Comparison of ENCODE assay signal across 15 cellular contexts in the genomic region with DNA sequence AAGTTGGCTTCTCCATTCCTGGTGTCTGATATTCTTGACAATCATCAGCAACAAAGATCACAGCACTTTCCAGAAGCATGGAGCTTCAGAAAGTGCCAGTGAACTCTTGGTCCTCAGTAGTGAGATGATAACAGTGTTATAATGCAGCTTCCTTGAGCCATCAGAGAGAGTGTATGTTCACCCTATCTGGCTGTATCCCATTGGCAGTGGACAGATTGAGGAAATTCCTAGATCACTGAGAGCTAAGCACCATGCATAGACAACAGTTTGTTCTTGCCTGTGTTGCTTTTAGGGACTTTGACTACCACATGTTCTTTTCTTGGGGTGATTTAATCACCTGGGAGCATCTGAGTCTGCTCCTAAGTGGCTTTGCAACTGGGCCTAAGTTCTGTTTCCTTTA.
"Had no signal": no experiment of that assay in that cellular context is flagged by ENCODE, and none has a peak within 500 bp of the region (broad histone marks: within the 10 kb centered on the region; RNA-seq: fewer than 3 reads in every experiment).

No MANE protein-coding gene starts in this region.

- DNase-seq: activated CD4-positive, alpha-beta T cell treated with anti-CD3 and anti-CD28 coated beads for 36 hours; activated effector memory CD4-positive, alpha-beta T cell treated with Interleukin-2 at 50 U/mL for 16 hours; amygdala; islet precursor cell; left lung; mesenchymal stem cell; nephron progenitor cell; sigmoid colon; stimulated activated CD4-positive, alpha-beta T cell treated with anti-CD3 and anti-CD28 coated beads, Interleukin-12 subunit alpha, Interleukin-12 subunit beta, amount 100 ng/mL, for 4 hours; stimulated activated naive CD4-positive, alpha-beta T cell treated with Interleukin-2 at 50 U/mL for 16 hours; T1000; upper lobe of left lung had no signal

- H3K9me3 Mint-ChIP-seq: activated naive CD4-positive, alpha-beta T cell treated with anti-CD3 and anti-CD28 coated beads, Interleukin-2, amount 50 U/mL, for 24 hours; nephron progenitor cell had no signal

- H3K27ac Mint-ChIP-seq: activated CD4-positive, alpha-beta T cell treated with anti-CD3 and anti-CD28 coated beads for 36 hours; activated naive CD4-positive, alpha-beta T cell treated with anti-CD3 and anti-CD28 coated beads, Interleukin-2, amount 50 U/mL, for 24 hours; nephron progenitor cell had no signal

- H3K27me3 Mint-ChIP-seq: activated CD4-positive, alpha-beta T cell treated with anti-CD3 and anti-CD28 coated beads for 36 hours; activated naive CD4-positive, alpha-beta T cell treated with anti-CD3 and anti-CD28 coated beads, Interleukin-2, amount 50 U/mL, for 24 hours had no signal

- H3K4me1 Mint-ChIP-seq: activated naive CD4-positive, alpha-beta T cell treated with anti-CD3 and anti-CD28 coated beads, Interleukin-2, amount 50 U/mL, for 24 hours; nephron progenitor cell had no signal

- H3K4me3 Mint-ChIP-seq: activated CD4-positive, alpha-beta T cell treated with anti-CD3 and anti-CD28 coated beads for 36 hours; activated naive CD4-positive, alpha-beta T cell treated with anti-CD3 and anti-CD28 coated beads, Interleukin-2, amount 50 U/mL, for 24 hours; nephron progenitor cell had no signal

- H3K27ac ChIP-seq: gastroesophageal sphincter, left lung, VCaP had no signal

- ATAC-seq: activated CD4-positive, alpha-beta T cell treated with anti-CD3 and anti-CD28 coated beads for 36 hours; gastroesophageal sphincter; left lung had no signal

- H3K4me1 ChIP-seq: left lung had no signal

- H3K27me3 ChIP-seq: gastroesophageal sphincter, left lung, sigmoid colon, upper lobe of left lung had no signal

- H3K4me3 ChIP-seq: gastroesophageal sphincter, left lung, sigmoid colon, upper lobe of left lung had no signal

- H3K9me3 ChIP-seq: gastroesophageal sphincter, left lung, sigmoid colon, upper lobe of left lung had no signal
